ENCODE assay signal across 18 cellular contexts in genomic region chr9:20573023-20573422, GRCh38.
"Had no signal": no experiment of that assay in that cellular context is flagged by ENCODE, and none has a peak within 500 bp of the region (broad histone marks: within the 10 kb centered on the region; RNA-seq: fewer than 3 reads in every experiment).

No MANE protein-coding gene starts in this region.

- H3K27ac ChIP-seq: body of pancreas, sigmoid colon, spleen had no signal

- DNase-seq: activated CD4-positive, alpha-beta T cell treated with anti-CD3 and anti-CD28 coated beads for 48 hours; activated CD8-positive, alpha-beta T cell treated with anti-CD3 and anti-CD28 coated beads, Interleukin-2, amount 10 ng/mL, durations not matched to agents 7 days and 5 days; activated naive CD4-positive, alpha-beta T cell treated with Interleukin-2 at 50 U/mL for 16 hours; activated naive CD8-positive, alpha-beta T cell treated with anti-CD3 and anti-CD28 coated beads, Interleukin-2, amount 10 ng/mL, durations not matched to agents 7 days and 5 days; activated T-cell treated with anti-CD3 and anti-CD28 coated beads, Interleukin-2, amount 50 U/mL, for 24 hours; body of pancreas; caudate nucleus; endodermal cell; foreskin melanocyte; kidney; sigmoid colon; spleen; stimulated activated naive B cell treated with anti-CD40 and anti-IgM and Interleukin-4, amounts not matched to agents 10 μg/mL and 1 μg/mL and 100 μg/mL, for 72 hours had no signal

- H3K4me1 ChIP-seq: body of pancreas had no signal

- ATAC-seq: activated CD8-positive, alpha-beta T cell treated with anti-CD3 and anti-CD28 coated beads, Interleukin-2, amount 10 ng/mL, durations not matched to agents 7 days and 5 days; body of pancreas; left lobe of liver; stimulated activated naive B cell treated with anti-CD40 and anti-IgM and Interleukin-4, amounts not matched to agents 10 μg/mL and 1 μg/mL and 100 μg/mL, for 72 hours; WTC11 had no signal

- H3K27me3 ChIP-seq: body of pancreas, sigmoid colon, spleen had no signal

- FAIRE-seq: colon, kidney, TTC549 had no signal

- H3K4me3 ChIP-seq: body of pancreas, lung, sigmoid colon, spleen had no signal

- H3K9me3 ChIP-seq: body of pancreas had no signal

- H3K36me3 ChIP-seq: sigmoid colon, spleen had no signal
